8 cellular contexts compared by ENCODE assay signal in genomic region chr6:73695619-73696421, GRCh38. TPM values are rescaled to one million over a fixed set of nuclear protein-coding genes. Genes with fewer than 3 reads are reported as not detected.
DNase-seq lines count a peak whose midpoint lies in the region; ATAC-seq and TF ChIP-seq lines count a peak whose summit lies in the region.

TSS of gene CD109 (plus strand) at chr6:73696203. CDS start at chr6:73696216, 13 bp downstream.

- peak within 1 kb of the TSS in 1 of 8 donors; percentile 29 for H3K27ac Mint-ChIP-seq in CD8-positive, alpha-beta memory T cell

- H4K20me1 ChIP-seq in SU-DHL-6 (ENCODE audit: low read depth, low read length), result no peaks in the 10 kb centered on the region

- WGBS in aorta, 2 donors, result 2 to 3% methylated on average over 61 of the region's 61 CpGs

- no peaks in the 10 kb centered on the region for H3K9me3 ChIP-seq in CD8-positive, alpha-beta memory T cell (ENCODE audit: low read length)
- H3K9me3 ChIP-seq in SU-DHL-6 (ENCODE audit: insufficient read depth, low read length), result no peaks in the 10 kb centered on the region
- H3K9me3 ChIP-seq in aorta (ENCODE audit: control insufficient read depth, low read length), result no peaks in the 10 kb centered on the region

- no peaks in the 10 kb centered on the region for H3K4me1 ChIP-seq in CD8-positive, alpha-beta memory T cell (ENCODE audit: insufficient read depth, low read length)
- peaks cover 20% of the 10 kb centered on the region for H3K4me1 ChIP-seq in rectal smooth muscle tissue (ENCODE audit: control insufficient read depth, insufficient read depth, low read length)
- H3K4me1 ChIP-seq in aorta (ENCODE audit: control insufficient read depth in 1 of 2, insufficient read depth in 2 of 2, low read length in 2 of 2), result peaks cover 0 to 2% of the 10 kb centered on the region in 2 donors

- no peaks in the 10 kb centered on the region for H3K36me3 ChIP-seq in CD8-positive, alpha-beta memory T cell (ENCODE audit: insufficient read depth, low read length)
- H3K36me3 ChIP-seq in SU-DHL-6 (ENCODE audit: low read length), result no peaks in the 10 kb centered on the region
- no peaks in the 10 kb centered on the region for H3K36me3 ChIP-seq in rectal smooth muscle tissue (ENCODE audit: control insufficient read depth, insufficient read depth, low read length)
- H3K36me3 ChIP-seq in aorta (ENCODE audit: control insufficient read depth in 1 of 2, insufficient read depth in 2 of 2, low read length in 1 of 2), result no peaks in the 10 kb centered on the region

- H3K4me3 ChIP-seq in CD8-positive, alpha-beta memory T cell (ENCODE audit: low read length), result peak within 1 kb of the TSS; percentile 54
- H3K4me3 ChIP-seq in HL-60 (replicated peaks; ENCODE audit: insufficient read depth, low read length), result peak within 1 kb of the TSS; percentile 52
- no peak within 1 kb of the TSS for H3K4me3 ChIP-seq in SU-DHL-6 (ENCODE audit: insufficient read depth, low read length, poor library complexity, severe bottlenecking)
- H3K4me3 ChIP-seq in rectal smooth muscle tissue (ENCODE audit: low read length), result peak within 1 kb of the TSS; percentile 78
- H3K4me3 ChIP-seq in aorta (ENCODE audit: low read length in 2 of 2), result peak within 1 kb of the TSS; percentile 57 to 68

- no peak within 1 kb of the TSS for H3K27ac ChIP-seq in CD8-positive, alpha-beta memory T cell (ENCODE audit: low read depth, low read length)
- no peak within 1 kb of the TSS for H3K27ac ChIP-seq in HL-60 (replicated peaks)
- no peak within 1 kb of the TSS for H3K27ac ChIP-seq in SU-DHL-6 (ENCODE audit: low read depth, low read length)
- peak within 1 kb of the TSS; percentile 92 for H3K27ac ChIP-seq in rectal smooth muscle tissue (ENCODE audit: low read depth, low read length)
- H3K27ac ChIP-seq in aorta (ENCODE audit: low read depth in 1 of 2, low read length in 2 of 2), result peak within 1 kb of the TSS; percentile 8 to 69

- peak within 1 kb of the TSS; percentile 74 to 81 (median 79) for H3K4me3 Mint-ChIP-seq in CD8-positive, alpha-beta memory T cell

- peak within 1 kb of the TSS; percentile 13 for H2AFZ ChIP-seq in SU-DHL-6 (ENCODE audit: low read depth, low read length, severe bottlenecking)

- peaks cover 7 to 20% (median 15%) of the 10 kb centered on the region in 3 donors for H3K4me1 Mint-ChIP-seq in CD8-positive, alpha-beta memory T cell

- H3K79me2 ChIP-seq in SU-DHL-6 (ENCODE audit: insufficient read depth, low read length), result no peaks in the 10 kb centered on the region

- H3F3A ChIP-seq in SU-DHL-6 (ENCODE audit: insufficient read depth), result no peaks in the 10 kb centered on the region

- CTCF ChIA-PET in CD8-positive, alpha-beta memory T cell (lab: Charles Lee), result no interaction called here

- H3K9ac ChIP-seq in SU-DHL-6 (ENCODE audit: low read length) (no peak within 1 kb of the TSS), rectal smooth muscle tissue (ENCODE audit: low read length) (peak within 1 kb of the TSS; percentile 68)

- POLR2A ChIA-PET in CD8-positive, alpha-beta memory T cell (lab: Charles Lee), result no interaction called here

- ATAC-seq in GM19468 (IDR thresholded peaks at IDR 0.05; ENCODE audit: extremely low read depth, unreplicated experiment), result peak; percentile 27
- peak; percentile 94 for ATAC-seq in left ventricle myocardium superior
- peak; percentile 90 for ATAC-seq in aorta (ENCODE audit: low FRiP score)

- H3K27me3 ChIP-seq in CD8-positive, alpha-beta memory T cell (ENCODE audit: insufficient read depth, low read length, poor library complexity, severe bottlenecking), result peaks cover 4% of the 10 kb centered on the region
- H3K27me3 ChIP-seq in HL-60 (ENCODE audit: insufficient read depth, poor library complexity, severe bottlenecking) (peaks cover 6% of the 10 kb centered on the region), SU-DHL-6 (ENCODE audit: low read length) (no peaks in the 10 kb centered on the region), rectal smooth muscle tissue (ENCODE audit: control insufficient read depth, insufficient read depth, low read length) (no peaks in the 10 kb centered on the region), aorta (ENCODE audit: control insufficient read depth in 1 of 2, insufficient read depth in 2 of 2, low read length in 1 of 2) (no peaks in the 10 kb centered on the region)

- no peak for TF ChIP-seq CTCF in HL-60 (IDR thresholded peaks at IDR 0.05; ENCODE audit: insufficient read depth, low read length)
- no peak for TF ChIP-seq CTCF in SU-DHL-6 (IDR thresholded peaks at IDR 0.05; ENCODE audit: insufficient read depth, low read length, poor library complexity, severe bottlenecking)

- no peak within 1 kb of the TSS for H3K4me2 ChIP-seq in SU-DHL-6 (ENCODE audit: low read depth, low read length, poor library complexity, severe bottlenecking)

- peak in 2 of 5 donors; percentile 8 to 9 for DNase-seq in CD8-positive, alpha-beta memory T cell
- DNase-seq in HL-60 (ENCODE audit: low read depth in 1 of 2, low spot score in 1 of 2), result peak; percentile 12 to 14
- peak; percentile 48 for DNase-seq in activated naive CD8-positive, alpha-beta T cell treated with anti-CD3 and anti-CD28 coated beads, Interleukin-2, amount 50 U/mL, for 16 hours (ENCODE audit: low read depth, low spot score)
- DNase-seq in left ventricle myocardium superior, result peak; percentile 68
- peak; percentile 62 to 85 for DNase-seq in aorta

- H3K36me3 Mint-ChIP-seq in CD8-positive, alpha-beta memory T cell, result peaks cover 0 to 2% (median 0%) of the 10 kb centered on the region in 3 donors

- no peaks in the 10 kb centered on the region for H3K9me2 ChIP-seq in SU-DHL-6 (replicated peaks; ENCODE audit: insufficient read depth, low read length)

- H3K9me3 Mint-ChIP-seq in CD8-positive, alpha-beta memory T cell, result no peaks in the 10 kb centered on the region

- intact Hi-C loops in left ventricle myocardium superior (cut with micrococcal nuclease), result no loop called here
- intact Hi-C loops in aorta (cut with DNase I), result no loop called here

- H3K27me3 Mint-ChIP-seq in CD8-positive, alpha-beta memory T cell, result peaks cover 16 to 80% of the 10 kb centered on the region in 2 donors

RNA-seq across cellular contexts. Expression of gene CD109, which starts in this region (rescaled TPM):
- total RNA-seq in CD8-positive, alpha-beta memory T cell, result 10 to 100 TPM; 22.8 to 24.5 TPM
- polyA plus RNA-seq in CD8-positive, alpha-beta memory T cell, result not detected
- total RNA-seq in left ventricle myocardium superior (7.6 TPM), aorta (10 to 100 TPM; 26.1 to 29.8 TPM)
- 1 to 10 TPM; 1.9 to 4.3 TPM for polyA plus RNA-seq in aorta

Comparison
In these comparisons a context has a peak if more than half of its experiments do, and no peak if none do; other contexts are left out.
1. H3K27ac ChIP-seq: peak in rectal smooth muscle tissue (single experiment) and aorta (2 of 2); none in CD8-positive, alpha-beta memory T cell (single experiment), HL-60 (single experiment) and SU-DHL-6 (single experiment).
2. ATAC-seq: peak in every context shown above with its lines; median percentile 94 in left ventricle myocardium superior; 90 in aorta; 27 in GM19468.